10 cellular contexts compared by ENCODE assay signal in the genomic region with DNA sequence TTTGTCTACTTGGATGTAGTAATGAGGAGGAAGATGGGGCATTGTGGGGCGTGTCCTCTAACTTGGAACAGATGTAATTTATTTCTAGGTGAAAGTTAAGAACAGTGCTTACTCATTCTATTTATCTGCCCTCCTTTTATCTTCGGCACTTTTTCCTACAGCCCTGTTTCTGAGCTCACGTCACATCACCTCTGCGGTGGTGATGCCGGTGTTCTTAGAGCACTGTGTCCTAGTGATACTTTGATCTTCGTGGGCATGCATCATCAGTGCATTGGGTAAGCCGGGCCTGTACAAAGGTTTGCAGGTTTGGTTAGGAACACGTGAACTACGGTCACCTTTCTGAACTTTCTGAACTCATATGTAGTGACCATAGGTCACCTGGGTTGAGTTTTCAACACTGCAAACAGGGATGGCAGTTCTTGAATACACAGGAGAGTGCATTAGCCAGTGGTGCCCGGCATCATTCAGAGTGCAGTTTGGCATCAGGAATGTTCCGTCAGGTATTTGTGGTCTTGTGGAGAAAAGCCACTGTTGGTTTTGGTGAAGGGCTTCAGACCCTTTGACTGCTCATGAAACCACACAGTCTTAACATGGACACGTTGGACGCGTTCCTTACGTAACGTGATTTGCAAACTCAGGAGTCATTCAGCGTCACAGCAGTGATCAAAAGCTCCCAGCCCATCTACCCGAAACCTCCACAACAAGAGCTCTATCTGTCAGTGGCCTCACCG. TPM values are rescaled to one million over a fixed set of nuclear protein-coding genes. Genes with fewer than 3 reads are reported as not detected.
DNase-seq lines count a peak whose midpoint lies in the region; ATAC-seq and TF ChIP-seq lines count a peak whose summit lies in the region.
"Had no signal": no experiment of that assay in that cellular context is flagged by ENCODE, and none has a peak within 500 bp of the region (broad histone marks: within the 10 kb centered on the region; RNA-seq: fewer than 3 reads in every experiment).

No MANE protein-coding gene starts in this region.

- no peaks in the 10 kb centered on the region for H3K4me1 ChIP-seq in colonic mucosa

- no peaks in the 10 kb centered on the region for H3K27me3 Mint-ChIP-seq in CD4-positive, alpha-beta T cell
- no peaks in the 10 kb centered on the region for H3K27me3 Mint-ChIP-seq in WTC11 (ENCODE audit: low read depth)
- no peaks in the 10 kb centered on the region for H3K27me3 Mint-ChIP-seq in naive thymus-derived CD8-positive, alpha-beta T cell
- H3K27me3 Mint-ChIP-seq: B cell had no signal

- H3K4me3 ChIP-seq in colonic mucosa: no peak overlapping the region

- H3K27me3 ChIP-seq in CD4-positive, alpha-beta T cell (ENCODE audit: control insufficient read depth, insufficient read depth, low read length): no peaks in the 10 kb centered on the region
- no peaks in the 10 kb centered on the region for H3K27me3 ChIP-seq in colonic mucosa

- DNase-seq in CD4-positive, alpha-beta T cell: peak in 6 of 10 experiments; percentile 5 to 41 (median 26)
- DNase-seq in WTC11 (ENCODE audit: low spot score) (no peak), colonic mucosa (peak; percentile 19), GM10248 (ENCODE audit: extremely low spot score) (no peak), NCI-H510A treated with DMSO at 0.1 percent for 48 hours (lab: John Stamatoyannopoulos, UW) (no peak)
- peak in 2 of 10 donors; percentile 2 to 26 for DNase-seq in naive thymus-derived CD8-positive, alpha-beta T cell
- DNase-seq: NCI-H1105 had no signal

- H3K4me1 Mint-ChIP-seq in CD4-positive, alpha-beta T cell (ENCODE audit: low read depth): peaks cover 46% of the 10 kb centered on the region
- peaks cover 31% of the 10 kb centered on the region for H3K4me1 Mint-ChIP-seq in WTC11
- H3K4me1 Mint-ChIP-seq in naive thymus-derived CD8-positive, alpha-beta T cell: peaks cover 14 to 56% (median 51%) of the 10 kb centered on the region in 4 donors

- no peaks in the 10 kb centered on the region for H3K9me3 ChIP-seq in CD4-positive, alpha-beta T cell (ENCODE audit: control insufficient read depth, low read length)
- no peaks in the 10 kb centered on the region for H3K9me3 ChIP-seq in colonic mucosa

- intact Hi-C loops in CD4-positive, alpha-beta T cell (cut with DNase I, micrococcal nuclease): no loop called here
- intact Hi-C loops in colonic mucosa (cut with DNase I): no loop called here

- TF ChIP-seq CTCF in CD4-positive, alpha-beta T cell (IDR thresholded peaks at IDR 0.05): no peak
- no peak for TF ChIP-seq CTCF in WTC11 (IDR thresholded peaks at IDR 0.05)
- no peak for TF ChIP-seq CTCF in colonic mucosa (IDR thresholded peaks at IDR 0.05)
- TF ChIP-seq CTCF in GM10248 (IDR thresholded peaks at IDR 0.05; ENCODE audit: control extremely low read depth, extremely low read depth, low read depth, missing control alignments): no peak

- no peak overlapping the region for H3K9ac ChIP-seq in colonic mucosa (ENCODE audit: low read depth in 2 of 2, low read length in 2 of 2)

- H3K36me3 Mint-ChIP-seq in CD4-positive, alpha-beta T cell (ENCODE audit: low read depth): peaks cover 15% of the 10 kb centered on the region
- peaks cover 9% of the 10 kb centered on the region; the same call in 1 of the 2 replicates for H3K36me3 Mint-ChIP-seq in WTC11
- peaks cover 0 to 17% (median 8%) of the 10 kb centered on the region in 3 donors for H3K36me3 Mint-ChIP-seq in naive thymus-derived CD8-positive, alpha-beta T cell

- peak; percentile 73 for ATAC-seq in CD4-positive, alpha-beta T cell (ENCODE audit: poor library complexity)
- ATAC-seq in WTC11 (no peak), HG03521 (IDR thresholded peaks at IDR 0.05; ENCODE audit: unreplicated experiment) (no peak), GM19324 (IDR thresholded peaks at IDR 0.05; ENCODE audit: low FRiP score, unreplicated experiment) (no peak)
- ATAC-seq in naive thymus-derived CD8-positive, alpha-beta T cell: peak; percentile 59 to 76

- CTCF ChIA-PET in CD4-positive, alpha-beta T cell (lab: Charles Lee): no interaction called here
- CTCF ChIA-PET in WTC11 (lab: Charles Lee): interaction anchor here (1.0 kb wide), 1 partner anchor 100 kb away, joined by 6 read pairs; no protein-coding TSS in a partner anchor
- CTCF ChIA-PET in GM10248 (lab: Yijun Ruan, JAX): interaction anchor here (0.7 to 1.2 kb wide), 3 partner anchors 9 to 236 kb away, joined by 3 read pairs; no protein-coding TSS in a partner anchor

- H3K36me3 ChIP-seq in colonic mucosa: no peaks in the 10 kb centered on the region

- POLR2A ChIA-PET in CD4-positive, alpha-beta T cell (lab: Charles Lee): no interaction called here
- POLR2A ChIA-PET in WTC11 (lab: Charles Lee) (interaction anchor here (0.7 kb wide), 1 partner anchor 243 kb away, joined by 7 read pairs; no protein-coding TSS in a partner anchor), GM10248 (lab: Yijun Ruan, JAX) (interaction anchor here (0.6 kb wide), 1 partner anchor 42 kb away, joined by 9 read pairs; no protein-coding TSS in a partner anchor)
- POLR2A ChIA-PET in naive thymus-derived CD8-positive, alpha-beta T cell (lab: Charles Lee): interaction anchor here (0.6 to 0.7 kb wide), 2 partner anchors 12 to 76 kb away, joined by 3 to 4 read pairs; no protein-coding TSS in a partner anchor

- H3K27ac ChIP-seq in CD4-positive, alpha-beta T cell (ENCODE audit: low read depth, low read length): no peak overlapping the region
- H3K27ac ChIP-seq in colonic mucosa: no peak overlapping the region

- no peak overlapping the region for H3K27ac Mint-ChIP-seq in CD4-positive, alpha-beta T cell
- 0 out of 2 replicates have a peak overlapping the region, but pooled peaks have one; percentile 30 for H3K27ac Mint-ChIP-seq in WTC11
- H3K27ac Mint-ChIP-seq in naive thymus-derived CD8-positive, alpha-beta T cell: peak overlapping the region in 1 of 10 donors; percentile 49
- H3K27ac Mint-ChIP-seq: B cell had no signal

- no peaks in the 10 kb centered on the region for H3K9me3 Mint-ChIP-seq in CD4-positive, alpha-beta T cell
- H3K9me3 Mint-ChIP-seq in WTC11: no peaks in the 10 kb centered on the region
- H3K9me3 Mint-ChIP-seq in naive thymus-derived CD8-positive, alpha-beta T cell: no peaks in the 10 kb centered on the region

- peak overlapping the region; percentile 2 for H3K4me3 Mint-ChIP-seq in CD4-positive, alpha-beta T cell
- H3K4me3 Mint-ChIP-seq in WTC11: no peak overlapping the region
- H3K4me3 Mint-ChIP-seq in naive thymus-derived CD8-positive, alpha-beta T cell: peak overlapping the region in 1 of 10 donors; percentile 38
- H3K4me3 Mint-ChIP-seq: B cell had no signal

TF ChIP-seq in WTC11, 78 proteins besides CTCF, POLR2A, EP300 and RAD21:
- peak; percentile 91; the same call in 1 of the 2 replicates for TF ChIP-seq GABPB1 (CRISPR knock-in tag; IDR thresholded peaks at IDR 0.05)
- TF ChIP-seq CREM (CRISPR knock-in tag; IDR thresholded peaks at IDR 0.05): no peak

RNA-seq across cellular contexts. Expression of a gene that starts 5.6 kb away (rescaled TPM):
- 10 to 100 TPM; 44.2 to 54.8 TPM for total RNA-seq in CD4-positive, alpha-beta T cell
- total RNA-seq in WTC11 (2021) (151 to 178 TPM (median 169 TPM) in 3 replicates), colonic mucosa (100 to 1,000 TPM; 126 to 169 TPM)
- total RNA-seq in naive thymus-derived CD8-positive, alpha-beta T cell: 10 to 100 TPM; 74.4 to 80.3 TPM
- 10 to 100 TPM; 32.6 to 51.0 (median 45.2) TPM for polyA plus RNA-seq in naive thymus-derived CD8-positive, alpha-beta T cell

RNA-seq across cellular contexts. Expression of a gene that starts 41.8 kb away (rescaled TPM):
- 100 to 1,000 TPM; 199 to 208 TPM for total RNA-seq in CD4-positive, alpha-beta T cell
- total RNA-seq in WTC11 (2021) (31.4 to 35.5 TPM (median 34.3 TPM) in 3 replicates), colonic mucosa (10 to 100 TPM; 42.6 to 51.0 TPM)
- total RNA-seq in naive thymus-derived CD8-positive, alpha-beta T cell: 10 to 100 TPM; 47.1 to 49.8 TPM
- 10 to 100 TPM; 73.7 to 89.0 (median 73.7) TPM for polyA plus RNA-seq in naive thymus-derived CD8-positive, alpha-beta T cell

Comparison
In these comparisons a context has a peak if more than half of its experiments do, and no peak if none do; other contexts are left out.
1. ATAC-seq: peak in CD4-positive, alpha-beta T cell (single experiment) and naive thymus-derived CD8-positive, alpha-beta T cell (2 of 2); none in WTC11 (single experiment), HG03521 (single experiment) and GM19324 (single experiment).
2. DNase-seq: peak in CD4-positive, alpha-beta T cell (6 of 10) and colonic mucosa (single experiment); none in WTC11 (single experiment), GM10248 (single experiment) and NCI-H510A treated with DMSO at 0.1 percent for 48 hours (single experiment).